Comparison of ENCODE assay signal across 10 cellular contexts in genomic region chr12:108720757-108721514, GRCh38. TPM values are rescaled to one million over a fixed set of nuclear protein-coding genes. Genes with fewer than 3 reads are reported as not detected.
DNase-seq lines count a peak whose midpoint lies in the region; ATAC-seq, FAIRE-seq and TF ChIP-seq lines count a peak whose summit lies in the region.
"Had no signal": no experiment of that assay in that cellular context is flagged by ENCODE, and none has a peak within 500 bp of the region (broad histone marks: within the 10 kb centered on the region; RNA-seq: fewer than 3 reads in every experiment).

No MANE protein-coding gene starts in this region.

- intact Hi-C loops in IMR-90 (cut with micrococcal nuclease) (no loop called here), GM12878 (cut with micrococcal nuclease; ENCODE audit: unreplicated experiment) (no loop called here), tibial artery (cut with DNase I; ENCODE audit: low total_unique reads) (no loop called here)

- H3K4me3 Mint-ChIP-seq in stimulated activated naive CD8-positive, alpha-beta T cell treated with anti-CD3 and anti-CD28 coated beads, Interleukin-15, amount 100 ng/mL, for 72 hours = no peak overlapping the region
- H3K4me3 Mint-ChIP-seq: T-helper 1 cell treated with Interleukin-12 subunit alpha and Interleukin-12 subunit beta and Interleukin-4 antibody, amounts not matched to agents 30 μg/mL and 1 μg/mL, for 36 hours had no signal

- peaks cover 32% of the 10 kb centered on the region for H3K4me1 Mint-ChIP-seq in stimulated activated naive CD8-positive, alpha-beta T cell treated with anti-CD3 and anti-CD28 coated beads, Interleukin-15, amount 100 ng/mL, for 72 hours

- peaks cover 91% of the 10 kb centered on the region for H3K79me2 ChIP-seq in GM12878 (ENCODE audit: control insufficient read depth, insufficient read depth, low read length)

- CTCF ChIA-PET in IMR-90 (lab: Yijun Ruan, JAX) (no interaction called here), GM12878 (lab: Yijun Ruan, JAX) (interaction anchor here (0.7 to 2.2 kb wide), 4 partner anchors 26 to 56 kb away, joined by 3 to 7 read pairs (median 4); no protein-coding TSS in a partner anchor)

- H3K23ac ChIP-seq in IMR-90 (ENCODE audit: low read depth, low read length) = no peak overlapping the region; the same call in 1 of the 2 replicates

- peak overlapping the region in 1 of 2 experiments; percentile 1; a peak in 1 of 4 replicates for H4K8ac ChIP-seq in IMR-90 (ENCODE audit: low read depth in 2 of 2, low read length in 2 of 2)

- no peak overlapping the region for H2BK120ac ChIP-seq in IMR-90 (ENCODE audit: low read depth, low read length)

- FAIRE-seq in GM12878 (lab: Jason Lieb, UNC) = no peak

- H3K36me3 ChIP-seq in IMR-90 (ENCODE audit: control insufficient read depth, insufficient read depth, low read length) (peaks cover 8% of the 10 kb centered on the region), GM12878 (ENCODE audit: control insufficient read depth in 2 of 2, insufficient read depth in 2 of 2, low read length in 1 of 2) (no peaks in the 10 kb centered on the region), tibial artery (peaks cover 0 to 10% (median 9%) of the 10 kb centered on the region in 3 donors), H7 (replicated peaks; ENCODE audit: control insufficient read depth, insufficient read depth, low read length) (no peaks in the 10 kb centered on the region)

- in situ Hi-C loops in IMR-90 (cut with MboI; ENCODE audit: low sequenced_read_pairs) = loop anchor here (10.0 kb wide), 1 partner anchor 134 kb away; the partner anchor contains the start of gene SSH1
- in situ Hi-C loops in GM12878 (cut with MboI) = no loop called here

- 0 out of 2 replicates have a peak overlapping the region, but pooled peaks have one; percentile 74 for H3K9ac ChIP-seq in IMR-90 (ENCODE audit: low read depth, low read length)
- H3K9ac ChIP-seq in GM12878 (ENCODE audit: control insufficient read depth, insufficient read depth, low read length) = no peak overlapping the region

- H3K9me3 Mint-ChIP-seq in stimulated activated naive CD8-positive, alpha-beta T cell treated with anti-CD3 and anti-CD28 coated beads, Interleukin-15, amount 100 ng/mL, for 72 hours = no peaks in the 10 kb centered on the region
- H3K9me3 Mint-ChIP-seq: T-helper 1 cell treated with Interleukin-12 subunit alpha and Interleukin-12 subunit beta and Interleukin-4 antibody, amounts not matched to agents 30 μg/mL and 1 μg/mL, for 36 hours had no signal

- no peak overlapping the region for H2BK15ac ChIP-seq in IMR-90 (ENCODE audit: low read depth, low read length)

- no peaks in the 10 kb centered on the region for H3K27me3 Mint-ChIP-seq in stimulated activated naive CD8-positive, alpha-beta T cell treated with anti-CD3 and anti-CD28 coated beads, Interleukin-15, amount 100 ng/mL, for 72 hours

- no peak overlapping the region for H3K56ac ChIP-seq in IMR-90 (ENCODE audit: extremely low read depth, insufficient read depth, low read length)

- BruUV-seq in IMR-90 (replicated peaks; lab: Mats Ljungman, UMichigan) (no TSS peak), GM12878 (replicated peaks; lab: Mats Ljungman, UMichigan) (TSS peak; percentile 8)

- TF ChIP-seq POLR2A in IMR-90 (IDR thresholded peaks at IDR 0.05; ENCODE audit: low read depth, low read length) (peak; percentile 58; the same call in 1 of the 2 replicates), GM12878 (IDR thresholded peaks at IDR 0.05; ENCODE audit: low read depth, low read length) (no peak)

- H2AFZ ChIP-seq in IMR-90 (replicated peaks; ENCODE audit: low read length, poor library complexity) = no peak overlapping the region
- no peak overlapping the region for H2AFZ ChIP-seq in GM12878 (ENCODE audit: control insufficient read depth, low read depth, low read length)

- no CpG with 5 or more reads among the region's 5 CpGs for WGBS in IMR-90 (ENCODE audit: extremely low coverage in 2 of 2, insufficient read length in 1 of 2), 2 experiments
- WGBS in GM12878 (ENCODE audit: insufficient coverage, insufficient replicate concordance, low lambda C conversion rate, missing lambda C conversion rate) = 98% methylated on average over 5 of the region's 5 CpGs

- H3K4me1 ChIP-seq in IMR-90 (ENCODE audit: control insufficient read depth, insufficient read depth, low read length) (peaks cover 37% of the 10 kb centered on the region), GM12878 (ENCODE audit: control insufficient read depth, insufficient read depth, low read length) (peaks cover 11% of the 10 kb centered on the region), tibial artery (peaks cover 0 to 99% (median 50%) of the 10 kb centered on the region in 4 donors)

- SMC1A ChIA-PET in GM12878 (lab: Charles Lee; ENCODE audit: uncharacterized antibody, unreplicated experiment) = interaction anchor here (0.9 to 5.4 kb wide), 8 partner anchors 8 to 86 kb away, joined by 3 to 29 read pairs (median 6); no protein-coding TSS in a partner anchor

- TF ChIP-seq EP300 in GM12878 (IDR thresholded peaks at IDR 0.05; ENCODE audit: borderline replicate concordance in 1 of 2, control insufficient read depth in 1 of 2, low read depth in 2 of 2, low read length in 2 of 2) = no peak

- no peak overlapping the region for H3K18ac ChIP-seq in IMR-90 (ENCODE audit: low read depth, low read length)

- H3K4ac ChIP-seq in IMR-90 (ENCODE audit: low read depth, low read length) = peak overlapping the region; percentile 10; the same call in 1 of the 2 replicates

- no peak overlapping the region for H2AK9ac ChIP-seq in IMR-90 (replicated peaks; ENCODE audit: low read depth, low read length, poor library complexity)

- DNase-seq in IMR-90 = no peak
- DNase-seq in GM12878 (ENCODE audit: low read depth, low spot score) = no peak
- peak; percentile 89 for DNase-seq in islet precursor cell
- no peak for DNase-seq in tibial artery
- no peak for DNase-seq in stimulated activated naive CD8-positive, alpha-beta T cell treated with anti-CD3 and anti-CD28 coated beads, Interleukin-15, amount 100 ng/mL, for 72 hours
- DNase-seq in NCI-H2029 (lab: John Stamatoyannopoulos, UW) = no peak
- DNase-seq in H7 = no peak
- DNase-seq: DND-41, spleen had no signal

- H2BK20ac ChIP-seq in IMR-90 (ENCODE audit: low read depth, low read length) = no peak overlapping the region

- H3K4me3 ChIP-seq in IMR-90 (ENCODE audit: insufficient read depth, low read depth, low read length) (no peak overlapping the region), GM12878 (no peak overlapping the region), tibial artery (no peak overlapping the region), H7 (ENCODE audit: insufficient read depth, low read depth, low read length) (no peak overlapping the region)
- H3K4me3 ChIP-seq: spleen had no signal

- H3K27ac ChIP-seq in IMR-90 (ENCODE audit: insufficient read depth, low read length) (peak overlapping the region; percentile 18; the same call in 1 of the 2 replicates), GM12878 (ENCODE audit: control insufficient read depth, insufficient read depth) (no peak overlapping the region), tibial artery (peak overlapping the region; percentile 66 to 100)

- H2AK5ac ChIP-seq in IMR-90 (ENCODE audit: low read depth, low read length) = 0 out of 2 replicates have a peak overlapping the region, but pooled peaks have one; percentile 1

- dilution Hi-C loops in IMR-90 (cut with HindIII; ENCODE audit: low sequenced_read_pairs, unreplicated experiment) = no loop called here

- ATAC-seq in IMR-90 (ENCODE audit: low read depth) = peak; percentile 36
- no peak for ATAC-seq in GM12878
- no peak for ATAC-seq in stimulated activated naive CD8-positive, alpha-beta T cell treated with anti-CD3 and anti-CD28 coated beads, Interleukin-15, amount 100 ng/mL, for 72 hours

- POLR2A ChIA-PET in IMR-90 (lab: Charles Lee; ENCODE audit: unreplicated experiment) = no interaction called here
- POLR2A ChIA-PET in GM12878 (lab: Charles Lee) = interaction anchor here (0.6 to 1.9 kb wide), 5 partner anchors 10 to 148 kb away, joined by 3 to 11 read pairs (median 3); partner anchors contain the start of gene CORO1C

- TF ChIP-seq CTCF in IMR-90 (conservative IDR thresholded peaks at IDR 0.05; ENCODE audit: low read depth, low read length) = no peak
- no peak for TF ChIP-seq CTCF in GM12878 (IDR thresholded peaks at IDR 0.05 in 2 of 3, conservative IDR thresholded peaks at IDR 0.05 in 1 of 3; ENCODE audit: control insufficient read depth in 2 of 3, extremely low read depth in 1 of 3, insufficient read depth in 1 of 3, low read depth in 3 of 3, low read length in 3 of 3)
- no peak for TF ChIP-seq CTCF in tibial artery (IDR thresholded peaks at IDR 0.05)

- peak overlapping the region; percentile 10; the same call in 1 of the 2 replicates for H3K14ac ChIP-seq in IMR-90 (replicated peaks; ENCODE audit: low read depth, low read length)

- no peak for TF ChIP-seq RAD21 in IMR-90 (IDR thresholded peaks at IDR 0.05; ENCODE audit: low read length)
- no peak for TF ChIP-seq RAD21 in GM12878 (IDR thresholded peaks at IDR 0.05; ENCODE audit: insufficient read depth, low read depth, low read length)

- H3K9me1 ChIP-seq in IMR-90 (ENCODE audit: insufficient read depth, low read length) = peaks cover 16% of the 10 kb centered on the region

- peaks cover 0 to 22% of the 10 kb centered on the region in 2 experiments; a peak in 2 of 4 replicates for H3K79me1 ChIP-seq in IMR-90 (ENCODE audit: low read depth in 1 of 2, low read length in 2 of 2)

- H4K20me1 ChIP-seq in IMR-90 (ENCODE audit: insufficient read depth, low read length) (peaks cover 79% of the 10 kb centered on the region), GM12878 (ENCODE audit: control insufficient read depth, insufficient read depth) (no peaks in the 10 kb centered on the region; the same call in 1 of the 2 replicates)

- H3K27me3 ChIP-seq in IMR-90 (ENCODE audit: control insufficient read depth, insufficient read depth, low read length) = no peaks in the 10 kb centered on the region
- no peaks in the 10 kb centered on the region for H3K27me3 ChIP-seq in GM12878 (replicated peaks in 1 of 2; ENCODE audit: control insufficient read depth in 2 of 2, insufficient read depth in 2 of 2, low read length in 1 of 2)
- H3K27me3 ChIP-seq in tibial artery = no peaks in the 10 kb centered on the region
- no peaks in the 10 kb centered on the region for H3K27me3 ChIP-seq in H7 (ENCODE audit: control insufficient read depth, insufficient read depth, low read length)
- H3K27me3 ChIP-seq: spleen had no signal

- H2BK5ac ChIP-seq in IMR-90 (ENCODE audit: low read depth, low read length, poor library complexity, severe bottlenecking) = peak overlapping the region; percentile 92

- H3K9me3 ChIP-seq in IMR-90 (ENCODE audit: control insufficient read depth, insufficient read depth, low read length) (no peaks in the 10 kb centered on the region), GM12878 (replicated peaks; ENCODE audit: control insufficient read depth, insufficient read depth, low read length) (no peaks in the 10 kb centered on the region), tibial artery (no peaks in the 10 kb centered on the region)
- H3K9me3 ChIP-seq: spleen had no signal

- H4K91ac ChIP-seq in IMR-90 (ENCODE audit: insufficient read depth, low read depth, low read length) = no peak overlapping the region

- RAD21 ChIA-PET in GM12878 (lab: Charles Lee; ENCODE audit: unreplicated experiment) = interaction anchor here (0.9 to 1.9 kb wide), 4 partner anchors 9 to 55 kb away, joined by 3 to 6 read pairs (median 4); no protein-coding TSS in a partner anchor

- peak overlapping the region; percentile 3; the same call in 1 of the 2 replicates for H3K4me2 ChIP-seq in IMR-90 (ENCODE audit: low read depth, low read length)
- H3K4me2 ChIP-seq in GM12878 (ENCODE audit: control insufficient read depth, insufficient read depth) = no peak overlapping the region

- H4K5ac ChIP-seq in IMR-90 (ENCODE audit: low read depth, low read length) = no peak overlapping the region

- H3K27ac Mint-ChIP-seq in stimulated activated naive CD8-positive, alpha-beta T cell treated with anti-CD3 and anti-CD28 coated beads, Interleukin-15, amount 100 ng/mL, for 72 hours = no peak overlapping the region
- H3K27ac Mint-ChIP-seq: T-helper 1 cell treated with Interleukin-12 subunit alpha and Interleukin-12 subunit beta and Interleukin-4 antibody, amounts not matched to agents 30 μg/mL and 1 μg/mL, for 36 hours had no signal

RNA-seq across cellular contexts. Expression of gene CORO1C, which starts 10.4 kb away (rescaled TPM):
- total RNA-seq in IMR-90 (2012; rRNA removed) (1,042 and 1,100 TPM in 2 replicates), GM12878 (2014; rRNA removed) (91.3 and 94.1 TPM in 2 replicates), GM12878 (2014; rRNA removed; fragmentation: Illumina TruSeq; extraction: Trizol) (158 and 164 TPM in 2 replicates), GM12878 (2021) (208 and 212 TPM in 2 replicates)
- polyA plus RNA-seq in IMR-90 (2012; rRNA removed) (591 and 675 TPM in 2 replicates), GM12878 (2011; rRNA removed) (204 and 254 TPM in 2 replicates), GM12878 (2014; fragmentation: Illumina TruSeq; extraction: Trizol) (145 and 221 TPM in 2 replicates), GM12878 (2014; fragmentation: Nextera tagmentation; extraction: Ambion mirVana) (10 to 100 TPM; 52.7 to 52.9 TPM), GM12878 (2014; rRNA removed) (152 and 178 TPM in 2 replicates), GM12878 (2016; fragmentation: Nextera tagmentation; extraction: Ambion mirVana) (100 to 1,000 TPM; 202 to 203 TPM)
- polyA plus RNA-seq in IMR-90 (2012; cell fraction: cytosol; rRNA removed) = 183 and 262 TPM in 2 replicates
- 145 and 350 TPM in 2 replicates for polyA plus RNA-seq in IMR-90 (2012; cell fraction: nucleus; rRNA removed; ENCODE audit: low replicate concordance)
- 234 and 248 TPM in 2 replicates for total RNA-seq in GM12878 (2013; cell fraction: nucleolus; rRNA removed)
- polyA plus RNA-seq in GM12878 (2011; ENCODE audit: low read depth) = 59.8 TPM
- polyA plus RNA-seq in GM12878 (2011; cell fraction: cytosol; rRNA removed) = 168 and 182 TPM in 2 replicates
- polyA plus RNA-seq in GM12878 (2011; cell fraction: nucleus; rRNA removed) = 142 and 153 TPM in 2 replicates
- 76.4 and 96.1 TPM in 2 replicates for polyA plus RNA-seq in GM12878 (2012)
- polyA minus RNA-seq in GM12878 (2011; rRNA and poly(A)+ RNA removed) = 514 and 669 TPM in 2 replicates
- polyA minus RNA-seq in GM12878 (2011; cell fraction: cytosol; rRNA and poly(A)+ RNA removed) = 86.2 and 126 TPM in 2 replicates
- 89.3 and 119 TPM in 2 replicates for polyA minus RNA-seq in GM12878 (2011; cell fraction: nucleus; rRNA and poly(A)+ RNA removed)
- total RNA-seq in H7 (2014; rRNA removed; shearing (Covaris generic)) = 52.2 and 55.5 TPM in 2 replicates
